32 cellular contexts compared by ENCODE assay signal in genomic region chr4:138232364-138232763, GRCh38.
"Had no signal": no experiment of that assay in that cellular context is flagged by ENCODE, and none has a peak within 500 bp of the region (broad histone marks: within the 10 kb centered on the region; RNA-seq: fewer than 3 reads in every experiment).

No MANE protein-coding gene starts in this region.

- H3K27me3 Mint-ChIP-seq: activated CD4-positive, alpha-beta memory T cell treated with anti-CD3 and anti-CD28 coated beads for 36 hours; activated CD4-positive, alpha-beta T cell treated with anti-CD3 and anti-CD28 coated beads for 36 hours; activated CD4-positive, alpha-beta T cell treated with anti-CD3 and anti-CD28 coated beads, Interleukin-2, amount 10 ng/mL, durations not matched to agents 24 days and 14 days; activated CD8-positive, alpha-beta memory T cell treated with anti-CD3 and anti-CD28 coated beads, Interleukin-2, amount 10 ng/mL, durations not matched to agents 7 days and 5 days; activated naive CD4-positive, alpha-beta T cell treated with anti-CD3 and anti-CD28 coated beads, Interleukin-2, amount 50 U/mL, for 24 hours; activated naive CD8-positive, alpha-beta T cell treated with anti-CD3 and anti-CD28 coated beads for 36 hours; effector memory CD8-positive, alpha-beta T cell had no signal

- H3K4me3 ChIP-seq: adrenal gland, body of pancreas, esophagus squamous epithelium had no signal

- DNase-seq: activated CD4-positive, alpha-beta memory T cell treated with anti-CD3 and anti-CD28 coated beads for 36 hours; activated CD4-positive, alpha-beta T cell treated with anti-CD3 and anti-CD28 coated beads for 36 hours; activated CD4-positive, alpha-beta T cell treated with anti-CD3 and anti-CD28 coated beads, Interleukin-2, amount 10 ng/mL, durations not matched to agents 24 days and 14 days; activated CD4-positive, CD25-positive, alpha-beta regulatory T cell; activated CD4-positive, CD25-positive, alpha-beta regulatory T cell treated with anti-CD3 and anti-CD28 coated beads, Interleukin-2, amount 50 U/mL, for 72 hours; activated CD8-positive, alpha-beta memory T cell treated with anti-CD3 and anti-CD28 coated beads, Interleukin-2, amount 10 ng/mL, durations not matched to agents 7 days and 5 days; activated CD8-positive, alpha-beta memory T cell treated with anti-CD3 and anti-CD28 coated beads, Interleukin-2, amount 50 U/mL, for 4 hours; activated CD8-positive, alpha-beta T cell treated with anti-CD3 and anti-CD28 coated beads, Interleukin-2, amount 10 ng/mL, durations not matched to agents 7 days and 5 days; activated effector memory CD4-positive, alpha-beta T cell treated with anti-CD3 and anti-CD28 coated beads, Interleukin-2, amount 50 U/mL, for 16 hours; activated naive CD4-positive, alpha-beta T cell treated with anti-CD3 and anti-CD28 coated beads for 36 hours; activated naive CD8-positive, alpha-beta T cell treated with anti-CD3 and anti-CD28 coated beads for 36 hours; activated naive CD8-positive, alpha-beta T cell treated with anti-CD3 and anti-CD28 coated beads, Interleukin-2, amount 50 U/mL, for 24 hours; activated T-cell treated with anti-CD3 and anti-CD28 coated beads, Interleukin-2, amount 50 U/mL, for 1 hour; activated T-cell treated with anti-CD3 and anti-CD28 coated beads, Interleukin-2, amount 50 U/mL, for 48 hours; adrenal gland; amygdala; aorta; body of pancreas; caudate nucleus; cortex of kidney; dermis blood vessel endothelial cell; effector CD4-positive, alpha-beta T cell; effector memory CD8-positive, alpha-beta T cell; esophagus squamous epithelium; head of caudate nucleus; hippocampal formation; T1000 had no signal

- H3K4me3 Mint-ChIP-seq: activated CD4-positive, alpha-beta memory T cell treated with anti-CD3 and anti-CD28 coated beads for 36 hours; activated CD4-positive, alpha-beta T cell treated with anti-CD3 and anti-CD28 coated beads for 36 hours; activated CD4-positive, alpha-beta T cell treated with anti-CD3 and anti-CD28 coated beads, Interleukin-2, amount 10 ng/mL, durations not matched to agents 24 days and 14 days; activated CD8-positive, alpha-beta memory T cell treated with anti-CD3 and anti-CD28 coated beads, Interleukin-2, amount 10 ng/mL, durations not matched to agents 7 days and 5 days; activated CD8-positive, alpha-beta T cell treated with anti-CD3 and anti-CD28 coated beads, Interleukin-2, amount 10 ng/mL, durations not matched to agents 7 days and 5 days; activated naive CD4-positive, alpha-beta T cell treated with anti-CD3 and anti-CD28 coated beads for 36 hours; activated naive CD4-positive, alpha-beta T cell treated with anti-CD3 and anti-CD28 coated beads, Interleukin-2, amount 50 U/mL, for 24 hours; activated naive CD8-positive, alpha-beta T cell treated with anti-CD3 and anti-CD28 coated beads for 36 hours; activated naive CD8-positive, alpha-beta T cell treated with anti-CD3 and anti-CD28 coated beads, Interleukin-2, amount 50 U/mL, for 24 hours; activated T-helper 1 cell treated with anti-CD3 and anti-CD28 coated beads, Interleukin-12 subunit alpha, Interleukin-12 subunit beta, Interleukin-2, Interleukin-4 antibody, amounts not matched to agents 30 ng/mL and 10 ng/mL and 1 ng/mL, durations not matched to agents 14 hours and 24 hours and 36 hours; effector memory CD8-positive, alpha-beta T cell; T-helper 2 cell treated with Interferon-gamma antibody and Interleukin-4, amounts not matched to agents 5 μg/mL and 100 μg/mL, for 36 hours had no signal

- H3K9me3 Mint-ChIP-seq: activated CD4-positive, alpha-beta memory T cell treated with anti-CD3 and anti-CD28 coated beads for 36 hours; activated CD4-positive, alpha-beta T cell treated with anti-CD3 and anti-CD28 coated beads, Interleukin-2, amount 10 ng/mL, durations not matched to agents 24 days and 14 days; activated naive CD4-positive, alpha-beta T cell treated with anti-CD3 and anti-CD28 coated beads for 36 hours; activated naive CD8-positive, alpha-beta T cell treated with anti-CD3 and anti-CD28 coated beads for 36 hours; activated T-helper 1 cell treated with anti-CD3 and anti-CD28 coated beads, Interleukin-12 subunit alpha, Interleukin-12 subunit beta, Interleukin-2, Interleukin-4 antibody, amounts not matched to agents 30 ng/mL and 10 ng/mL and 1 ng/mL, durations not matched to agents 14 hours and 24 hours and 36 hours; activated T-helper 2 cell treated with anti-CD3 and anti-CD28 coated beads, Interferon-gamma antibody, Interleukin-2, Interleukin-4, amounts not matched to agents 10 μg/mL and 5 μg/mL and 100 μg/mL, durations not matched to agents 14 hours and 24 hours and 36 hours had no signal

- H3K36me3 ChIP-seq: adrenal gland, esophagus squamous epithelium had no signal

- ATAC-seq: activated CD4-positive, alpha-beta T cell treated with anti-CD3 and anti-CD28 coated beads for 36 hours; activated CD8-positive, alpha-beta memory T cell treated with anti-CD3 and anti-CD28 coated beads, Interleukin-2, amount 10 ng/mL, durations not matched to agents 7 days and 5 days; activated CD8-positive, alpha-beta T cell treated with anti-CD3 and anti-CD28 coated beads, Interleukin-2, amount 10 ng/mL, durations not matched to agents 7 days and 5 days; activated naive CD8-positive, alpha-beta T cell treated with anti-CD3 and anti-CD28 coated beads, Interleukin-2, amount 50 U/mL, for 24 hours; body of pancreas; effector memory CD8-positive, alpha-beta T cell had no signal

- H3K36me3 Mint-ChIP-seq: activated CD4-positive, alpha-beta memory T cell treated with anti-CD3 and anti-CD28 coated beads for 36 hours; activated naive CD4-positive, alpha-beta T cell treated with anti-CD3 and anti-CD28 coated beads, Interleukin-2, amount 50 U/mL, for 24 hours had no signal

- H3K27ac ChIP-seq: adrenal gland, body of pancreas, epithelial cell of prostate, esophagus squamous epithelium had no signal

- H3K9me3 ChIP-seq: adrenal gland, body of pancreas, esophagus squamous epithelium had no signal

- H3K27ac Mint-ChIP-seq: activated CD4-positive, alpha-beta memory T cell treated with anti-CD3 and anti-CD28 coated beads for 36 hours; activated CD4-positive, alpha-beta T cell treated with anti-CD3 and anti-CD28 coated beads for 36 hours; activated CD4-positive, alpha-beta T cell treated with anti-CD3 and anti-CD28 coated beads, Interleukin-2, amount 10 ng/mL, durations not matched to agents 24 days and 14 days; activated CD8-positive, alpha-beta memory T cell treated with anti-CD3 and anti-CD28 coated beads, Interleukin-2, amount 10 ng/mL, durations not matched to agents 7 days and 5 days; activated CD8-positive, alpha-beta T cell treated with anti-CD3 and anti-CD28 coated beads, Interleukin-2, amount 10 ng/mL, durations not matched to agents 7 days and 5 days; activated naive CD4-positive, alpha-beta T cell treated with anti-CD3 and anti-CD28 coated beads for 36 hours; activated naive CD4-positive, alpha-beta T cell treated with anti-CD3 and anti-CD28 coated beads, Interleukin-2, amount 50 U/mL, for 24 hours; activated naive CD8-positive, alpha-beta T cell treated with anti-CD3 and anti-CD28 coated beads for 36 hours; activated naive CD8-positive, alpha-beta T cell treated with anti-CD3 and anti-CD28 coated beads, Interleukin-2, amount 50 U/mL, for 24 hours; activated T-helper 1 cell treated with anti-CD3 and anti-CD28 coated beads, Interleukin-12 subunit alpha, Interleukin-12 subunit beta, Interleukin-2, Interleukin-4 antibody, amounts not matched to agents 30 ng/mL and 10 ng/mL and 1 ng/mL, durations not matched to agents 14 hours and 24 hours and 36 hours; activated T-helper 2 cell treated with anti-CD3 and anti-CD28 coated beads, Interferon-gamma antibody, Interleukin-2, Interleukin-4, amounts not matched to agents 10 μg/mL and 5 μg/mL and 100 μg/mL, durations not matched to agents 14 hours and 24 hours and 36 hours; effector memory CD8-positive, alpha-beta T cell; T-helper 2 cell treated with Interferon-gamma antibody and Interleukin-4, amounts not matched to agents 5 μg/mL and 100 μg/mL, for 36 hours had no signal
